ENCODE assay signal across 8 cellular contexts in the genomic region with DNA sequence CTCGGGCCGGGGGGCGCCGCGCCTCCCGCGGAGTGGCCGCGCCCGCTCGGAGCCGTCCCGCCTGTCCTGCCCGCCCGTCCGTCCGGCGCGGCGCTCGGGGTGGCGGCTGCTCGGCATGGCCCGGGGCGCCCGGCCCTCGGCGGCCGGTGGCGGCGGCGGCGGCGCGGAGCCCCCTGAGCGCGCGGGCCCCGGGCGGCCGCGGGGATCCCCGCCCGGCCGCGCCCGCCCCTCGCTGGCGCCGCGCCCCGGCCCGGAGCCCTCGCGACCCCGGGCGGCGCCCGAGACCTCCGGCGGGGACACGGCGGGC. TPM values are rescaled to one million over a fixed set of nuclear protein-coding genes. Genes with fewer than 3 reads are reported as not detected.
DNase-seq lines count a peak whose midpoint lies in the region; ATAC-seq and TF ChIP-seq lines count a peak whose summit lies in the region.

No MANE protein-coding gene starts in this region.

- DNase-seq in colonic mucosa = no peak
- no peak for DNase-seq in CD8-positive, alpha-beta memory T cell
- DNase-seq in activated CD4-positive, alpha-beta T cell treated with anti-CD3 and anti-CD28 coated beads, Interleukin-2, amount 50 U/mL, for 48 hours = no peak
- DNase-seq in T-helper 2 cell treated with Interferon-gamma antibody and Interleukin-4, amounts not matched to agents 5 μg/mL and 100 μg/mL, for 36 hours (ENCODE audit: low spot score) = no peak

- H3K9me3 ChIP-seq in colonic mucosa (no peaks in the 10 kb centered on the region), skeletal muscle satellite cell (replicated peaks; ENCODE audit: low read length) (no peaks in the 10 kb centered on the region)
- H3K9me3 ChIP-seq in CD8-positive, alpha-beta memory T cell (ENCODE audit: low read length) = no peaks in the 10 kb centered on the region

- H3K4me3 Mint-ChIP-seq in CD8-positive, alpha-beta memory T cell = no peak overlapping the region
- H3K4me3 Mint-ChIP-seq in T-helper 2 cell treated with Interferon-gamma antibody and Interleukin-4, amounts not matched to agents 5 μg/mL and 100 μg/mL, for 36 hours = no peak overlapping the region

- H3K27ac Mint-ChIP-seq in CD8-positive, alpha-beta memory T cell = no peak overlapping the region
- H3K27ac Mint-ChIP-seq in T-helper 2 cell treated with Interferon-gamma antibody and Interleukin-4, amounts not matched to agents 5 μg/mL and 100 μg/mL, for 36 hours = no peak overlapping the region

- H3K36me3 Mint-ChIP-seq in CD8-positive, alpha-beta memory T cell = peaks cover 0 to 1% (median 0%) of the 10 kb centered on the region in 3 donors
- no peaks in the 10 kb centered on the region for H3K36me3 Mint-ChIP-seq in T-helper 2 cell treated with Interferon-gamma antibody and Interleukin-4, amounts not matched to agents 5 μg/mL and 100 μg/mL, for 36 hours (ENCODE audit: low read depth)

- no peak overlapping the region for H3K27ac ChIP-seq in colonic mucosa
- H3K27ac ChIP-seq in CD8-positive, alpha-beta memory T cell (ENCODE audit: low read depth, low read length) = no peak overlapping the region

- H3K27me3 ChIP-seq in colonic mucosa (peaks cover 10% of the 10 kb centered on the region), skeletal muscle satellite cell (ENCODE audit: control insufficient read depth, insufficient read depth, low read length) (peaks cover 9% of the 10 kb centered on the region)
- peaks cover 5% of the 10 kb centered on the region for H3K27me3 ChIP-seq in CD8-positive, alpha-beta memory T cell (ENCODE audit: insufficient read depth, low read length, poor library complexity, severe bottlenecking)

- TF ChIP-seq CTCF in colonic mucosa (IDR thresholded peaks at IDR 0.05) = no peak

- POLR2A ChIA-PET in CD8-positive, alpha-beta memory T cell (lab: Charles Lee) = no interaction called here

- H3K4me3 ChIP-seq in colonic mucosa (peak overlapping the region; percentile 22), skeletal muscle satellite cell (ENCODE audit: low read length) (peak overlapping the region; percentile 81)
- no peak overlapping the region for H3K4me3 ChIP-seq in CD8-positive, alpha-beta memory T cell (ENCODE audit: low read length)

- H3K9ac ChIP-seq in colonic mucosa (ENCODE audit: low read depth in 2 of 2, low read length in 2 of 2) (no peak overlapping the region), skeletal muscle satellite cell (ENCODE audit: low read depth, low read length) (peak overlapping the region; percentile 58)

- ATAC-seq in GM19395 (IDR thresholded peaks at IDR 0.05; ENCODE audit: unreplicated experiment) (peak; percentile 13), HG03025 (IDR thresholded peaks at IDR 0.05; ENCODE audit: low FRiP score, unreplicated experiment) (peak; percentile 26), GM18517 (IDR thresholded peaks at IDR 0.05; ENCODE audit: unreplicated experiment) (no peak)

- peak overlapping the region; percentile 95 for H3K4me2 ChIP-seq in skeletal muscle satellite cell (ENCODE audit: low read length)

- CTCF ChIA-PET in CD8-positive, alpha-beta memory T cell (lab: Charles Lee) = interaction anchor here (0.7 to 1.6 kb wide), 4 partner anchors 9 to 597 kb away, joined by 3 to 4 read pairs (median 3); no protein-coding TSS in a partner anchor

- intact Hi-C loops in colonic mucosa (cut with DNase I) = loop anchor here (5.0 kb wide), 1 partner anchor 596 kb away; no protein-coding TSS in a partner anchor

- peaks cover 19 to 51% of the 10 kb centered on the region in 2 donors for H3K27me3 Mint-ChIP-seq in CD8-positive, alpha-beta memory T cell
- H3K27me3 Mint-ChIP-seq in T-helper 2 cell treated with Interferon-gamma antibody and Interleukin-4, amounts not matched to agents 5 μg/mL and 100 μg/mL, for 36 hours (ENCODE audit: low read depth) = peaks cover 57% of the 10 kb centered on the region

- peaks cover 12 to 22% (median 12%) of the 10 kb centered on the region in 3 donors for H3K4me1 Mint-ChIP-seq in CD8-positive, alpha-beta memory T cell
- peaks cover 7% of the 10 kb centered on the region for H3K4me1 Mint-ChIP-seq in T-helper 2 cell treated with Interferon-gamma antibody and Interleukin-4, amounts not matched to agents 5 μg/mL and 100 μg/mL, for 36 hours (ENCODE audit: low read depth)

- H3K4me1 ChIP-seq in colonic mucosa (peaks cover 3% of the 10 kb centered on the region), skeletal muscle satellite cell (ENCODE audit: control insufficient read depth, insufficient read depth, low read length) (peaks cover 13% of the 10 kb centered on the region)
- peaks cover 10% of the 10 kb centered on the region for H3K4me1 ChIP-seq in CD8-positive, alpha-beta memory T cell (ENCODE audit: insufficient read depth, low read length)

- no peaks in the 10 kb centered on the region for H3K36me3 ChIP-seq in colonic mucosa
- H3K36me3 ChIP-seq in skeletal muscle satellite cell (ENCODE audit: insufficient read depth, low read length) = no peaks in the 10 kb centered on the region
- H3K36me3 ChIP-seq in CD8-positive, alpha-beta memory T cell (ENCODE audit: insufficient read depth, low read length) = no peaks in the 10 kb centered on the region

- no peaks in the 10 kb centered on the region for H3K9me3 Mint-ChIP-seq in CD8-positive, alpha-beta memory T cell
- no peaks in the 10 kb centered on the region for H3K9me3 Mint-ChIP-seq in T-helper 2 cell treated with Interferon-gamma antibody and Interleukin-4, amounts not matched to agents 5 μg/mL and 100 μg/mL, for 36 hours

RNA-seq across cellular contexts. Expression of gene SDK1, which starts 0.4 kb away (rescaled TPM):
- 1 to 10 TPM; 1.3 to 2.6 TPM for total RNA-seq in colonic mucosa
- under 0.01 and 2.0 TPM in 2 replicates for total RNA-seq in skeletal muscle satellite cell (2012; rRNA removed)
- under 1 TPM; 0.04 TPM for total RNA-seq in CD8-positive, alpha-beta memory T cell
- not detected for polyA plus RNA-seq in CD8-positive, alpha-beta memory T cell
